13 cellular contexts compared by ENCODE assay signal in genomic region chr1:44037154-44037553, GRCh38. TPM values are rescaled to one million over a fixed set of nuclear protein-coding genes. Genes with fewer than 3 reads are reported as not detected.
DNase-seq lines count a peak whose midpoint lies in the region; ATAC-seq and TF ChIP-seq lines count a peak whose summit lies in the region.
"Had no signal": no experiment of that assay in that cellular context is flagged by ENCODE, and none has a peak within 500 bp of the region (broad histone marks: within the 10 kb centered on the region; RNA-seq: fewer than 3 reads in every experiment).

No MANE protein-coding gene starts in this region.

- peaks cover 0 to 4% (median 3%) of the 10 kb centered on the region in 11 experiments; a peak in 10 of 22 replicates for H3K27me3 ChIP-seq in BLaER1 treated with 17β-estradiol and CSF1 and Interleukin-3, amounts not matched to agents 10 nM and 100 nM
- H3K27me3 ChIP-seq: foreskin keratinocyte had no signal

- H3K27ac Mint-ChIP-seq in activated T-helper 17 cell treated with anti-CD3 and anti-CD28 coated beads, Interleukin-2, amount 50 U/mL, for 72 hours, result no peak overlapping the region
- no peak overlapping the region for H3K27ac Mint-ChIP-seq in activated naive CD4-positive, alpha-beta T cell treated with anti-CD3 and anti-CD28 coated beads, Interleukin-2, amount 50 U/mL, for 72 hours
- H3K27ac Mint-ChIP-seq: activated naive CD8-positive, alpha-beta T cell had no signal

- H3K36me3 Mint-ChIP-seq in activated T-helper 17 cell treated with anti-CD3 and anti-CD28 coated beads, Interleukin-2, amount 50 U/mL, for 72 hours (ENCODE audit: low read depth), result no peaks in the 10 kb centered on the region
- H3K36me3 Mint-ChIP-seq in activated naive CD4-positive, alpha-beta T cell treated with anti-CD3 and anti-CD28 coated beads, Interleukin-2, amount 50 U/mL, for 72 hours, result no peaks in the 10 kb centered on the region
- H3K36me3 Mint-ChIP-seq: activated naive CD8-positive, alpha-beta T cell had no signal

- peaks cover 15 to 43% (median 32%) of the 10 kb centered on the region in 10 experiments for H3K4me1 ChIP-seq in BLaER1 treated with 17β-estradiol and CSF1 and Interleukin-3, amounts not matched to agents 10 nM and 100 nM
- no peaks in the 10 kb centered on the region for H3K4me1 ChIP-seq in HEK293 (ENCODE audit: control insufficient read depth, insufficient read depth, low read length)

- peak; percentile 30 for ATAC-seq in activated T-helper 17 cell treated with anti-CD3 and anti-CD28 coated beads, Interleukin-2, amount 50 U/mL, for 72 hours (replicated peaks)
- ATAC-seq in GM21526 (IDR thresholded peaks at IDR 0.05; ENCODE audit: low FRiP score, unreplicated experiment) (no peak), GM21390 (IDR thresholded peaks at IDR 0.05; ENCODE audit: unreplicated experiment) (no peak), GM18909 (IDR thresholded peaks at IDR 0.05; ENCODE audit: poor library complexity, unreplicated experiment) (no peak)
- ATAC-seq in activated naive CD4-positive, alpha-beta T cell treated with anti-CD3 and anti-CD28 coated beads, Interleukin-2, amount 50 U/mL, for 72 hours, result no peak

- TF ChIP-seq CTCF in HEK293 (tag by site-specific recombination; IDR thresholded peaks at IDR 0.05), result no peak

- H3K36me3 ChIP-seq in BLaER1 treated with 17β-estradiol and CSF1 and Interleukin-3, amounts not matched to agents 10 nM and 100 nM, result no peaks in the 10 kb centered on the region
- no peaks in the 10 kb centered on the region for H3K36me3 ChIP-seq in HEK293 (ENCODE audit: control insufficient read depth in 2 of 2, insufficient read depth in 1 of 2, low read length in 2 of 2)
- H3K36me3 ChIP-seq: neutrophil, thoracic aorta had no signal

- CTCF ChIA-PET in HEK293 (lab: Yijun Ruan, JAX), result interaction anchor here (0.6 to 7.8 kb wide), 25 partner anchors 10 to 560 kb away, joined by 3 to 110 read pairs (median 6); partner anchors contain the start of gene IPO13

- H3K4me1 Mint-ChIP-seq in activated T-helper 17 cell treated with anti-CD3 and anti-CD28 coated beads, Interleukin-2, amount 50 U/mL, for 72 hours, result peaks cover 4% of the 10 kb centered on the region

- H4K20me1 ChIP-seq in BLaER1 treated with 17β-estradiol and CSF1 and Interleukin-3, amounts not matched to agents 10 nM and 100 nM, result peaks cover 0 to 6% (median 0%) of the 10 kb centered on the region in 11 experiments; a peak in 2 of 22 replicates

- no peak overlapping the region for H3K27ac ChIP-seq in BLaER1 treated with 17β-estradiol and CSF1 and Interleukin-3, amounts not matched to agents 10 nM and 100 nM
- no peak overlapping the region; the same call in 1 of the 2 replicates for H3K27ac ChIP-seq in HEK293 (ENCODE audit: extremely low read depth, low read depth, low read length)
- H3K27ac ChIP-seq: foreskin keratinocyte, neutrophil had no signal

- no peaks in the 10 kb centered on the region for H3K9me3 ChIP-seq in BLaER1 treated with 17β-estradiol and CSF1 and Interleukin-3, amounts not matched to agents 10 nM and 100 nM (replicated peaks in 1 of 11)
- no peaks in the 10 kb centered on the region for H3K9me3 ChIP-seq in HEK293 (ENCODE audit: control insufficient read depth, insufficient read depth, low read depth, low read length)
- H3K9me3 ChIP-seq: neutrophil, thoracic aorta had no signal

- H3K4me3 Mint-ChIP-seq in activated T-helper 17 cell treated with anti-CD3 and anti-CD28 coated beads, Interleukin-2, amount 50 U/mL, for 72 hours, result no peak overlapping the region
- H3K4me3 Mint-ChIP-seq: activated naive CD8-positive, alpha-beta T cell had no signal

- no peaks in the 10 kb centered on the region for H3K27me3 Mint-ChIP-seq in activated T-helper 17 cell treated with anti-CD3 and anti-CD28 coated beads, Interleukin-2, amount 50 U/mL, for 72 hours
- H3K27me3 Mint-ChIP-seq: activated naive CD8-positive, alpha-beta T cell had no signal

- H3K4me3 ChIP-seq in BLaER1 treated with 17β-estradiol and CSF1 and Interleukin-3, amounts not matched to agents 10 nM and 100 nM, result no peak overlapping the region
- no peak overlapping the region for H3K4me3 ChIP-seq in HEK293 (ENCODE audit: low read depth, low read length)
- H3K4me3 ChIP-seq: thoracic aorta had no signal

- H3K9ac ChIP-seq in BLaER1 treated with 17β-estradiol and CSF1 and Interleukin-3, amounts not matched to agents 10 nM and 100 nM, result no peak overlapping the region

- POLR2A ChIA-PET in HEK293 (lab: Yijun Ruan, JAX), result interaction anchor here (0.8 to 1.8 kb wide), 6 partner anchors 26 to 387 kb away, joined by 3 to 9 read pairs (median 4); partner anchors contain the start of gene KDM4A

- peak overlapping the region in 8 of 11 experiments; percentile 10 to 51 (median 24); a peak in 10 of 22 replicates for H3K4me2 ChIP-seq in BLaER1 treated with 17β-estradiol and CSF1 and Interleukin-3, amounts not matched to agents 10 nM and 100 nM

- no peaks in the 10 kb centered on the region for H3K9me3 Mint-ChIP-seq in activated T-helper 17 cell treated with anti-CD3 and anti-CD28 coated beads, Interleukin-2, amount 50 U/mL, for 72 hours
- H3K9me3 Mint-ChIP-seq in activated naive CD4-positive, alpha-beta T cell treated with anti-CD3 and anti-CD28 coated beads, Interleukin-2, amount 50 U/mL, for 72 hours, result no peaks in the 10 kb centered on the region

- DNase-seq in mesenteric fat pad (ENCODE audit: low spot score), result peak; percentile 53
- DNase-seq in activated naive CD4-positive, alpha-beta T cell treated with anti-CD3 and anti-CD28 coated beads, Interleukin-2, amount 50 U/mL, for 72 hours (ENCODE audit: low spot score in 2 of 2), result no peak
- DNase-seq: GOT3 had no signal

TF ChIP-seq in HEK293, 187 proteins besides CTCF, POLR2A, EP300 and RAD21 (continues in another document):
- TF ChIP-seq ZBTB20 (tag by site-specific recombination; IDR thresholded peaks at IDR 0.05) (0 out of 2 replicates have a peak, but pooled peaks have one; percentile 32), ZNF645 (tag by site-specific recombination; IDR thresholded peaks at IDR 0.05) (peak; percentile 62; the same call in 1 of the 2 replicates), ZNF558 (tag by site-specific recombination; IDR thresholded peaks at IDR 0.05) (no peak), ZNF514 (tag by site-specific recombination; IDR thresholded peaks at IDR 0.05) (no peak), REST (tag by site-specific recombination; IDR thresholded peaks at IDR 0.05) (no peak), ZSCAN4 (tag by site-specific recombination; IDR thresholded peaks at IDR 0.05) (0 out of 2 replicates have a peak, but pooled peaks have one; percentile 38), ZNF146 (tag by site-specific recombination; IDR thresholded peaks at IDR 0.05) (no peak)

RNA-seq across cellular contexts. Expression of gene SLC6A9, which starts 5.9 kb away (rescaled TPM):
- total RNA-seq in activated T-helper 17 cell treated with anti-CD3 and anti-CD28 coated beads, Interleukin-2, amount 50 U/mL, for 72 hours, result 1 to 10 TPM in 1 of 2 donors, under 1 TPM in 1; 0.87 to 2.8 TPM
- total RNA-seq in mesenteric fat pad, result 2.2 TPM
- total RNA-seq in activated naive CD4-positive, alpha-beta T cell treated with anti-CD3 and anti-CD28 coated beads, Interleukin-2, amount 50 U/mL, for 72 hours, result 1 to 10 TPM; 5.1 to 6.2 TPM

RNA-seq across cellular contexts. Expression of gene CCDC24, which starts 45.8 kb away (rescaled TPM):
- 1 to 10 TPM in 1 of 2 donors, under 1 TPM in 1; 0.95 to 2.6 TPM for total RNA-seq in activated T-helper 17 cell treated with anti-CD3 and anti-CD28 coated beads, Interleukin-2, amount 50 U/mL, for 72 hours
- 3.9 TPM for total RNA-seq in mesenteric fat pad
- total RNA-seq in activated naive CD4-positive, alpha-beta T cell treated with anti-CD3 and anti-CD28 coated beads, Interleukin-2, amount 50 U/mL, for 72 hours, result 1 to 10 TPM; 1.4 to 1.8 TPM

RNA-seq across cellular contexts. Expression of gene B4GALT2, which starts 58.1 kb away (rescaled TPM):
- 10 to 100 TPM; 18.5 to 34.4 TPM for total RNA-seq in activated T-helper 17 cell treated with anti-CD3 and anti-CD28 coated beads, Interleukin-2, amount 50 U/mL, for 72 hours
- 66.3 TPM for total RNA-seq in mesenteric fat pad
- 10 to 100 TPM; 11.3 to 24.8 TPM for total RNA-seq in activated naive CD4-positive, alpha-beta T cell treated with anti-CD3 and anti-CD28 coated beads, Interleukin-2, amount 50 U/mL, for 72 hours
